ENCODE assay signal across 29 cellular contexts in genomic region chr3:155022896-155023295, GRCh38. TPM values are rescaled to one million over a fixed set of nuclear protein-coding genes. Genes with fewer than 3 reads are reported as not detected.
"Had no signal": no experiment of that assay in that cellular context is flagged by ENCODE, and none has a peak within 500 bp of the region (broad histone marks: within the 10 kb centered on the region; RNA-seq: fewer than 3 reads in every experiment).

No MANE protein-coding gene starts in this region.

- H3K4me3 ChIP-seq: esophagus squamous epithelium, lower lobe of right lung, pancreas, right lobe of liver, stomach, thyroid gland had no signal

- H3K27ac Mint-ChIP-seq: effector memory CD8-positive, alpha-beta T cell; immature natural killer cell; memory B cell; naive thymus-derived CD4-positive, alpha-beta T cell; type B pancreatic cell had no signal

- H3K9me3 ChIP-seq: esophagus squamous epithelium, lower lobe of right lung, pancreas, right lobe of liver, stomach, thyroid gland had no signal

- H3K9me3 Mint-ChIP-seq: memory B cell had no signal

- H3K4me1 Mint-ChIP-seq: immature natural killer cell, memory B cell had no signal

- H3K36me3 Mint-ChIP-seq: immature natural killer cell; memory B cell; naive thymus-derived CD4-positive, alpha-beta T cell had no signal

- H3K27ac ChIP-seq: esophagus squamous epithelium, lower lobe of right lung, pancreas, right lobe of liver, stomach had no signal

- DNase-seq: cerebellar nuclear complex; cortex of kidney; effector memory CD8-positive, alpha-beta T cell; erythroblast; esophagus squamous epithelium; hypothalamus; immature natural killer cell; islet precursor cell; kidney glomerular epithelial cell; left colon; left ventricle myocardium superior; lower lobe of right lung; midbrain; naive thymus-derived CD4-positive, alpha-beta T cell; occipital lobe; pancreas; retina; right lobe of liver; small intestine; stimulated activated CD4-positive, alpha-beta T cell treated with anti-CD3 and anti-CD28 coated beads, Interleukin-12 subunit alpha, Interleukin-12 subunit beta, amount 100 ng/mL, for 4 hours; stimulated activated CD4-positive, alpha-beta T cell treated with anti-CD3 and anti-CD28 coated beads, Interleukin-1b, Interleukin-23, amount 100 ng/mL, for 48 hours; stimulated activated CD4-positive, alpha-beta T cell treated with anti-CD3 and anti-CD28 coated beads, Interleukin-4, amount 100 ng/mL, for 1 hour; stimulated activated CD8-positive, alpha-beta memory T cell treated with anti-CD3 and anti-CD28 coated beads, Interleukin-4, amount 100 ng/mL, for 48 hours; stimulated activated naive CD4-positive, alpha-beta T cell treated with Interleukin-2 at 50 U/mL for 16 hours; stomach; thyroid gland had no signal

- H3K27me3 Mint-ChIP-seq: effector memory CD8-positive, alpha-beta T cell; memory B cell; type B pancreatic cell had no signal

- H3K4me3 Mint-ChIP-seq: effector memory CD8-positive, alpha-beta T cell; immature natural killer cell; memory B cell; naive thymus-derived CD4-positive, alpha-beta T cell; nephron; type B pancreatic cell had no signal

- ATAC-seq: effector memory CD8-positive, alpha-beta T cell; left colon; left ventricle myocardium superior; lower lobe of right lung; naive thymus-derived CD4-positive, alpha-beta T cell; pancreas; right lobe of liver had no signal

- H3K36me3 ChIP-seq: esophagus squamous epithelium, lower lobe of right lung, pancreas, right lobe of liver, stomach, thyroid gland had no signal

- H3K27me3 ChIP-seq: esophagus squamous epithelium, pancreas, right lobe of liver, stomach, thyroid gland had no signal

- H3K4me1 ChIP-seq: esophagus squamous epithelium, pancreas, right lobe of liver had no signal

RNA-seq across cellular contexts. Expression of gene MME, which starts 57.2 kb away (rescaled TPM):
- polyA plus RNA-seq: immature natural killer cell; naive thymus-derived CD4-positive, alpha-beta T cell had no signal
